22 cellular contexts compared by ENCODE assay signal in the genomic region with DNA sequence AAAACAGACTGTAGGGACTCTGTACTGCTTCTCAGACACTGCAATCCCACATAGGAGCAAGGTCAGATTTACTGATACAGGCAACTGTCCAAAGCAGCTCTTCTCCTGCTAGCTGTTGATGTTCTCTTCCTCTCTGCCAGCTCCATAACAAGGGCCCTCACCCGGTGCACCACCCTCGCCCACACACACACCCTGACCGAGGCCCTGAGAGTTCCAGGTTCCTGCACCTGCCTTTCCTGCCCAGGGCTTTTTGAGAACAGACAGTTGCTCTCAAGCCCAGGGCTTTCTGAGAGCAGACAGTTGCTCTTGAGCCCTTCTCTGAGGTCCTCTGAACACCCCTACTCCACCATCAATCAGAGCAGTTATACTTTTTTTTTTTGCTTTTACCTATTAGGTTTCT.
A peak's percentile ranks its signal among the peaks of the same experiment; 100 is the strongest.
DNase-seq lines count a peak whose midpoint lies in the region; ATAC-seq and TF ChIP-seq lines count a peak whose summit lies in the region.
"Had no signal": no experiment of that assay in that cellular context is flagged by ENCODE, and none has a peak within 500 bp of the region (broad histone marks: within the 10 kb centered on the region; RNA-seq: fewer than 3 reads in every experiment).

No MANE protein-coding gene starts in this region.

- H2BK12ac ChIP-seq in neuronal stem cell (ENCODE audit: low read length): no peak overlapping the region

- H2AFZ ChIP-seq in OCI-LY3 (ENCODE audit: low read depth, low read length): peak overlapping the region; percentile 47; the same call in 1 of the 2 replicates
- no peak overlapping the region for H2AFZ ChIP-seq in neuronal stem cell (ENCODE audit: low read length)
- H2AFZ ChIP-seq: GM23338 had no signal

- no peaks in the 10 kb centered on the region for H3K4me1 ChIP-seq in OCI-LY3 (ENCODE audit: low read length)
- no peaks in the 10 kb centered on the region for H3K4me1 ChIP-seq in neuronal stem cell (ENCODE audit: control insufficient read depth in 2 of 2, insufficient read depth in 1 of 2, low read depth in 1 of 2, low read length in 2 of 2)
- no peaks in the 10 kb centered on the region for H3K4me1 ChIP-seq in transverse colon

- intact Hi-C loops in transverse colon (cut with DNase I; ENCODE audit: low total_unique reads): no loop called here

- H2BK120ac ChIP-seq in neuronal stem cell (ENCODE audit: low read depth, low read length): no peak overlapping the region

- no peak overlapping the region for H3K4ac ChIP-seq in neuronal stem cell (ENCODE audit: low read length)

- H4K20me1 ChIP-seq in OCI-LY3 (ENCODE audit: insufficient read depth, low read length): no peaks in the 10 kb centered on the region

- TF ChIP-seq EP300 in transverse colon (IDR thresholded peaks at IDR 0.05; ENCODE audit: low read depth): no peak

- H2BK5ac ChIP-seq in neuronal stem cell (ENCODE audit: low read length): no peak overlapping the region

- no peak for TF ChIP-seq POLR2A in transverse colon (IDR thresholded peaks at IDR 0.05)

- H3K9me3 ChIP-seq in OCI-LY3 (ENCODE audit: insufficient read depth, low read length) (peaks cover 8% of the 10 kb centered on the region; the same call in 1 of the 2 replicates), neuronal stem cell (replicated peaks in 1 of 2; ENCODE audit: control insufficient read depth in 2 of 2, insufficient read depth in 1 of 2, low read depth in 1 of 2, low read length in 2 of 2) (no peaks in the 10 kb centered on the region), transverse colon (peaks cover 6 to 7% of the 10 kb centered on the region in 2 donors)

- H3K4me3 ChIP-seq in OCI-LY3 (ENCODE audit: low read length) (no peak overlapping the region), neuronal stem cell (ENCODE audit: low read length in 2 of 2) (no peak overlapping the region), transverse colon (no peak overlapping the region)
- H3K4me3 ChIP-seq: GM23338 had no signal

- H3K4me2 ChIP-seq in OCI-LY3 (ENCODE audit: low read length): no peak overlapping the region
- H3K4me2 ChIP-seq in neuronal stem cell (ENCODE audit: insufficient read depth, low read length, poor library complexity, severe bottlenecking): no peak overlapping the region
- H3K4me2 ChIP-seq: GM23338, KMS-11 had no signal

- H3K14ac ChIP-seq in neuronal stem cell (ENCODE audit: low read length): no peak overlapping the region

- in situ Hi-C loops in transverse colon (cut with MboI; ENCODE audit: low pct_ligation_motif_present in 1 of 4, low pct_unique_long_range_greater_than_20kb in 1 of 4, low sequenced_read_pairs in 3 of 4): no loop called here

- H3K79me2 ChIP-seq in OCI-LY3 (ENCODE audit: low read length): no peaks in the 10 kb centered on the region

- peak; percentile 2 for DNase-seq in NCI-H1092 treated with DMSO at 0.1 percent for 48 hours (lab: John Stamatoyannopoulos, UW)
- no peak for DNase-seq in NCI-H1092 (lab: John Stamatoyannopoulos, UW)
- DNase-seq in neuronal stem cell (ENCODE audit: low spot score): no peak
- no peak for DNase-seq in NCI-H446 treated with DMSO at 0.1 percent for 48 hours (lab: John Stamatoyannopoulos, UW)
- no peak for DNase-seq in NCI-H774 (lab: John Stamatoyannopoulos, UW)
- no peak for DNase-seq in transverse colon
- DNase-seq: AML-193, HCEC 1CT, NCI-H1048, NCI-H1694, NCI-H2171, NCI-H510A, NCI-H748 treated with DMSO at 0.1 percent for 48 hours, T-helper 17 cell had no signal

- TF ChIP-seq CTCF in OCI-LY3 (IDR thresholded peaks at IDR 0.05; ENCODE audit: low read depth, low read length): no peak
- no peak for TF ChIP-seq CTCF in transverse colon (IDR thresholded peaks at IDR 0.05)

- H4K8ac ChIP-seq in neuronal stem cell (ENCODE audit: low read depth, low read length): no peak overlapping the region

- no CpG with 5 or more reads among the region's 3 CpGs for WGBS in neuronal stem cell (ENCODE audit: extremely low coverage in 2 of 2, insufficient read length in 2 of 2, insufficient replicate concordance in 1 of 2), 2 donors
- 56% methylated on average over 3 of the region's 3 CpGs; no CpG with 5 or more reads in 1 of the 2 donors for WGBS in transverse colon (ENCODE audit: low coverage in 1 of 2), 2 donors

- peak overlapping the region; percentile 28 for H3K18ac ChIP-seq in neuronal stem cell (ENCODE audit: low read length)

- H3K23ac ChIP-seq in neuronal stem cell (ENCODE audit: low read depth, low read length, poor library complexity): no peak overlapping the region

- no peak overlapping the region for H2AK5ac ChIP-seq in neuronal stem cell (ENCODE audit: low read depth, low read length)

- H3K27ac ChIP-seq in OCI-LY3 (ENCODE audit: low read length) (no peak overlapping the region), neuronal stem cell (replicated peaks; ENCODE audit: low read length) (no peak overlapping the region), transverse colon (no peak overlapping the region)
- H3K27ac ChIP-seq: 22Rv1, C4-2B, HL-60, KMS-11 had no signal

- H3K9ac ChIP-seq in OCI-LY3 (ENCODE audit: low read length) (no peak overlapping the region), neuronal stem cell (ENCODE audit: low read depth, low read length, poor library complexity) (no peak overlapping the region)
- H3K9ac ChIP-seq: KMS-11 had no signal

- peak; percentile 66 for ATAC-seq in HG02798 (IDR thresholded peaks at IDR 0.05; ENCODE audit: poor library complexity, unreplicated experiment)
- ATAC-seq: GM23338, Panc1, T-helper 17 cell had no signal

- no peaks in the 10 kb centered on the region for H3K79me1 ChIP-seq in neuronal stem cell (ENCODE audit: low read depth, low read length)

- no peak overlapping the region for H2BK15ac ChIP-seq in neuronal stem cell (ENCODE audit: low read length)

- H3K27me3 ChIP-seq in OCI-LY3 (ENCODE audit: low read depth, low read length) (no peaks in the 10 kb centered on the region), neuronal stem cell (ENCODE audit: control insufficient read depth in 3 of 3, insufficient read depth in 3 of 3, low read depth in 1 of 3, low read length in 3 of 3) (peaks cover 0 to 2% (median 0%) of the 10 kb centered on the region in 3 experiments), transverse colon (no peaks in the 10 kb centered on the region)

- H4K91ac ChIP-seq in neuronal stem cell (ENCODE audit: low read depth, low read length, poor library complexity): no peak overlapping the region

- H3K36me3 ChIP-seq in OCI-LY3 (replicated peaks; ENCODE audit: low read depth, low read length) (peaks cover 4% of the 10 kb centered on the region), neuronal stem cell (replicated peaks in 1 of 2; ENCODE audit: control insufficient read depth in 2 of 2, insufficient read depth in 2 of 2, low read length in 2 of 2) (no peaks in the 10 kb centered on the region), transverse colon (no peaks in the 10 kb centered on the region)
